ENCODE assay signal across 33 cellular contexts in the genomic region with DNA sequence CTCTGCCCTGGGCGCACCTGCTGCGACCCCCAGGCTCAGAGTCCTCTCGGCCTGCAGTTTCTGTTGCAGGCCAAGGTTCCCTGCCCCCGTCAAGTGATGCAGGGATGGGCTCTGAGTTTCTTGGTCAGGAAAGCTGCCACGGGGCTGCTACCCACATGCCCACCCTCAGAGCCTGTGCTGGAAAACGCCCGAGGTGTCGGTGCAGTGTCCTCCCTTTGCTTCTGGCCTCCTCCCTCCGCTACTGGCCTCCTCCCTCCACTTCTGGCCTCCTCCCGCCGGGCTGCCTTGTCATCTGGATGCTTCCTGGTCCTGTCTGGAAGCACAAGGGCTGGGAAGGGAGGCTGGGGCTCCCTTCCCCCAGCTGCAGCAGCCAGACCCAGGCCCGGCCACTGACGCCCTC.
"Had no signal": no experiment of that assay in that cellular context is flagged by ENCODE, and none has a peak within 500 bp of the region (broad histone marks: within the 10 kb centered on the region; RNA-seq: fewer than 3 reads in every experiment).

No MANE protein-coding gene starts in this region.

- H3K27me3 Mint-ChIP-seq: activated B cell treated with CpG ODN at 0.5 μM for 24 hours; activated CD4-positive, alpha-beta T cell treated with anti-CD3 and anti-CD28 coated beads, Interleukin-2, amount 10 ng/mL, durations not matched to agents 24 days and 14 days; activated CD8-positive, alpha-beta T cell treated with anti-CD3 and anti-CD28 coated beads for 36 hours; activated naive CD4-positive, alpha-beta T cell treated with anti-CD3 and anti-CD28 coated beads, Interleukin-2, amount 50 U/mL, for 24 hours; activated naive CD8-positive, alpha-beta T cell; activated naive CD8-positive, alpha-beta T cell treated with anti-CD3 and anti-CD28 coated beads, Interleukin-2, amount 10 ng/mL, durations not matched to agents 7 days and 5 days had no signal

- H3K9me3 ChIP-seq: ascending aorta, breast epithelium had no signal

- H3K36me3 Mint-ChIP-seq: activated CD4-positive, alpha-beta memory T cell treated with anti-CD3 and anti-CD28 coated beads for 36 hours; activated naive CD4-positive, alpha-beta T cell treated with anti-CD3 and anti-CD28 coated beads, Interleukin-2, amount 10 ng/mL, durations not matched to agents 7 days and 5 days; activated naive CD4-positive, alpha-beta T cell treated with anti-CD3 and anti-CD28 coated beads, Interleukin-2, amount 50 U/mL, for 24 hours; activated naive CD8-positive, alpha-beta T cell; activated naive CD8-positive, alpha-beta T cell treated with anti-CD3 and anti-CD28 coated beads, Interleukin-2, amount 10 ng/mL, durations not matched to agents 7 days and 5 days had no signal

- H3K27ac Mint-ChIP-seq: activated B cell treated with CpG ODN at 0.5 μM for 24 hours; activated CD4-positive, alpha-beta memory T cell treated with anti-CD3 and anti-CD28 coated beads for 36 hours; activated CD4-positive, alpha-beta T cell treated with anti-CD3 and anti-CD28 coated beads, Interleukin-2, amount 10 ng/mL, durations not matched to agents 24 days and 14 days; activated CD8-positive, alpha-beta T cell treated with anti-CD3 and anti-CD28 coated beads for 36 hours; activated naive CD4-positive, alpha-beta T cell treated with anti-CD3 and anti-CD28 coated beads, Interleukin-2, amount 10 ng/mL, durations not matched to agents 7 days and 5 days; activated naive CD4-positive, alpha-beta T cell treated with anti-CD3 and anti-CD28 coated beads, Interleukin-2, amount 50 U/mL, for 24 hours; activated naive CD8-positive, alpha-beta T cell; activated naive CD8-positive, alpha-beta T cell treated with anti-CD3 and anti-CD28 coated beads, Interleukin-2, amount 10 ng/mL, durations not matched to agents 7 days and 5 days; activated naive CD8-positive, alpha-beta T cell treated with anti-CD3 and anti-CD28 coated beads, Interleukin-2, amount 50 U/mL, for 24 hours; activated T-cell treated with anti-CD3 and anti-CD28 coated beads, Interleukin-2, amount 50 U/mL, for 72 hours; activated T-helper 1 cell treated with anti-CD3 and anti-CD28 coated beads, Interleukin-12 subunit alpha, Interleukin-12 subunit beta, Interleukin-2, Interleukin-4 antibody, amounts not matched to agents 30 ng/mL and 10 ng/mL and 1 ng/mL, durations not matched to agents 14 hours and 24 hours and 36 hours; activated T-helper 2 cell treated with anti-CD3 and anti-CD28 coated beads, Interferon-gamma antibody, Interleukin-2, Interleukin-4, amounts not matched to agents 10 μg/mL and 5 μg/mL and 100 μg/mL, durations not matched to agents 14 hours and 24 hours and 36 hours; T-helper 1 cell treated with Interleukin-12 subunit alpha and Interleukin-12 subunit beta and Interleukin-4 antibody, amounts not matched to agents 30 μg/mL and 1 μg/mL, for 36 hours; T-helper 2 cell treated with Interferon-gamma antibody and Interleukin-4, amounts not matched to agents 5 μg/mL and 100 μg/mL, for 36 hours had no signal

- H3K27me3 ChIP-seq: ascending aorta, brain microvascular endothelial cell had no signal

- H3K4me3 Mint-ChIP-seq: activated B cell treated with CpG ODN at 0.5 μM for 24 hours; activated CD4-positive, alpha-beta memory T cell treated with anti-CD3 and anti-CD28 coated beads for 36 hours; activated CD4-positive, alpha-beta T cell treated with anti-CD3 and anti-CD28 coated beads, Interleukin-2, amount 10 ng/mL, durations not matched to agents 24 days and 14 days; activated CD8-positive, alpha-beta T cell treated with anti-CD3 and anti-CD28 coated beads for 36 hours; activated naive CD4-positive, alpha-beta T cell treated with anti-CD3 and anti-CD28 coated beads, Interleukin-2, amount 10 ng/mL, durations not matched to agents 7 days and 5 days; activated naive CD4-positive, alpha-beta T cell treated with anti-CD3 and anti-CD28 coated beads, Interleukin-2, amount 50 U/mL, for 24 hours; activated naive CD8-positive, alpha-beta T cell; activated naive CD8-positive, alpha-beta T cell treated with anti-CD3 and anti-CD28 coated beads, Interleukin-2, amount 10 ng/mL, durations not matched to agents 7 days and 5 days; activated naive CD8-positive, alpha-beta T cell treated with anti-CD3 and anti-CD28 coated beads, Interleukin-2, amount 50 U/mL, for 24 hours; activated T-cell treated with anti-CD3 and anti-CD28 coated beads, Interleukin-2, amount 50 U/mL, for 4 hours; activated T-cell treated with anti-CD3 and anti-CD28 coated beads, Interleukin-2, amount 50 U/mL, for 72 hours; activated T-helper 1 cell treated with anti-CD3 and anti-CD28 coated beads, Interleukin-12 subunit alpha, Interleukin-12 subunit beta, Interleukin-2, Interleukin-4 antibody, amounts not matched to agents 30 ng/mL and 10 ng/mL and 1 ng/mL, durations not matched to agents 14 hours and 24 hours and 36 hours; T-helper 1 cell treated with Interleukin-12 subunit alpha and Interleukin-12 subunit beta and Interleukin-4 antibody, amounts not matched to agents 30 μg/mL and 1 μg/mL, for 36 hours; T-helper 2 cell treated with Interferon-gamma antibody and Interleukin-4, amounts not matched to agents 5 μg/mL and 100 μg/mL, for 36 hours had no signal

- H3K4me1 ChIP-seq: breast epithelium had no signal

- H3K4me3 ChIP-seq: ascending aorta, breast epithelium had no signal

- H3K4me1 Mint-ChIP-seq: activated B cell treated with CpG ODN at 0.5 μM for 24 hours; activated CD4-positive, alpha-beta T cell treated with anti-CD3 and anti-CD28 coated beads, Interleukin-2, amount 10 ng/mL, durations not matched to agents 24 days and 14 days; activated naive CD4-positive, alpha-beta T cell treated with anti-CD3 and anti-CD28 coated beads, Interleukin-2, amount 10 ng/mL, durations not matched to agents 7 days and 5 days; activated naive CD4-positive, alpha-beta T cell treated with anti-CD3 and anti-CD28 coated beads, Interleukin-2, amount 50 U/mL, for 24 hours; activated naive CD8-positive, alpha-beta T cell treated with anti-CD3 and anti-CD28 coated beads, Interleukin-2, amount 10 ng/mL, durations not matched to agents 7 days and 5 days; activated naive CD8-positive, alpha-beta T cell treated with anti-CD3 and anti-CD28 coated beads, Interleukin-2, amount 50 U/mL, for 24 hours had no signal

- H3K27ac ChIP-seq: brain microvascular endothelial cell, breast epithelium, VCaP had no signal

- DNase-seq: activated B cell treated with CpG ODN at 0.5 μM for 24 hours; activated CD4-positive, alpha-beta memory T cell treated with anti-CD3 and anti-CD28 coated beads for 36 hours; activated CD4-positive, alpha-beta T cell treated with anti-CD3 and anti-CD28 coated beads for 4 hours; activated CD4-positive, alpha-beta T cell treated with anti-CD3 and anti-CD28 coated beads, Interleukin-2, amount 10 ng/mL, durations not matched to agents 24 days and 14 days; activated CD4-positive, alpha-beta T cell treated with anti-CD3 and anti-CD28 coated beads, Interleukin-2, amount 50 U/mL, for 1 hour; activated CD4-positive, alpha-beta T cell treated with anti-CD3 and anti-CD28 coated beads, Interleukin-2, amount 50 U/mL, for 4 hours; activated CD4-positive, CD25-positive, alpha-beta regulatory T cell treated with anti-CD3 and anti-CD28 coated beads, Interleukin-2, amount 50 U/mL, for 72 hours; activated CD8-positive, alpha-beta memory T cell treated with anti-CD3 and anti-CD28 coated beads, Interleukin-2, amount 50 U/mL, for 4 hours; activated CD8-positive, alpha-beta T cell treated with anti-CD3 and anti-CD28 coated beads for 36 hours; activated effector memory CD4-positive, alpha-beta T cell treated with Interleukin-2 at 50 U/mL for 16 hours; activated gamma-delta T cell; activated naive CD4-positive, alpha-beta T cell treated with anti-CD3 and anti-CD28 coated beads, Interleukin-2, amount 10 ng/mL, durations not matched to agents 7 days and 5 days; activated naive CD4-positive, alpha-beta T cell treated with Interleukin-2 at 50 U/mL for 16 hours; activated naive CD8-positive, alpha-beta T cell treated with anti-CD3 and anti-CD28 coated beads, Interleukin-2, amount 10 ng/mL, durations not matched to agents 7 days and 5 days; activated naive CD8-positive, alpha-beta T cell treated with anti-CD3 and anti-CD28 coated beads, Interleukin-2, amount 50 U/mL, for 24 hours; activated T-cell treated with anti-CD3 and anti-CD28 coated beads for 4 hours; activated T-cell treated with anti-CD3 and anti-CD28 coated beads, Interleukin-2, amount 50 U/mL, for 1 hour; activated T-cell treated with anti-CD3 and anti-CD28 coated beads, Interleukin-2, amount 50 U/mL, for 4 hours; activated T-cell treated with anti-CD3 and anti-CD28 coated beads, Interleukin-2, amount 50 U/mL, for 72 hours; brain microvascular endothelial cell; central memory CD4-positive, alpha-beta T cell; T-helper 1 cell; T-helper 2 cell; T-helper 9 cell had no signal

- ATAC-seq: activated CD8-positive, alpha-beta T cell treated with anti-CD3 and anti-CD28 coated beads for 36 hours; activated naive CD8-positive, alpha-beta T cell treated with anti-CD3 and anti-CD28 coated beads, Interleukin-2, amount 50 U/mL, for 24 hours; activated T-cell treated with anti-CD3 and anti-CD28 coated beads, Interleukin-2, amount 50 U/mL, for 4 hours; activated T-cell treated with anti-CD3 and anti-CD28 coated beads, Interleukin-2, amount 50 U/mL, for 72 hours had no signal

- H3K36me3 ChIP-seq: brain microvascular endothelial cell, breast epithelium had no signal

- H3K9me3 Mint-ChIP-seq: activated B cell treated with CpG ODN at 0.5 μM for 24 hours; activated CD4-positive, alpha-beta memory T cell treated with anti-CD3 and anti-CD28 coated beads for 36 hours; activated CD4-positive, alpha-beta T cell treated with anti-CD3 and anti-CD28 coated beads, Interleukin-2, amount 10 ng/mL, durations not matched to agents 24 days and 14 days; activated CD8-positive, alpha-beta T cell treated with anti-CD3 and anti-CD28 coated beads for 36 hours; activated naive CD4-positive, alpha-beta T cell treated with anti-CD3 and anti-CD28 coated beads, Interleukin-2, amount 10 ng/mL, durations not matched to agents 7 days and 5 days; activated naive CD4-positive, alpha-beta T cell treated with anti-CD3 and anti-CD28 coated beads, Interleukin-2, amount 50 U/mL, for 24 hours; activated naive CD8-positive, alpha-beta T cell treated with anti-CD3 and anti-CD28 coated beads, Interleukin-2, amount 10 ng/mL, durations not matched to agents 7 days and 5 days; activated naive CD8-positive, alpha-beta T cell treated with anti-CD3 and anti-CD28 coated beads, Interleukin-2, amount 50 U/mL, for 24 hours; activated T-cell treated with anti-CD3 and anti-CD28 coated beads, Interleukin-2, amount 50 U/mL, for 4 hours; activated T-cell treated with anti-CD3 and anti-CD28 coated beads, Interleukin-2, amount 50 U/mL, for 72 hours; activated T-helper 1 cell treated with anti-CD3 and anti-CD28 coated beads, Interleukin-12 subunit alpha, Interleukin-12 subunit beta, Interleukin-2, Interleukin-4 antibody, amounts not matched to agents 30 ng/mL and 10 ng/mL and 1 ng/mL, durations not matched to agents 14 hours and 24 hours and 36 hours; activated T-helper 2 cell treated with anti-CD3 and anti-CD28 coated beads, Interferon-gamma antibody, Interleukin-2, Interleukin-4, amounts not matched to agents 10 μg/mL and 5 μg/mL and 100 μg/mL, durations not matched to agents 14 hours and 24 hours and 36 hours; T-helper 1 cell treated with Interleukin-12 subunit alpha and Interleukin-12 subunit beta and Interleukin-4 antibody, amounts not matched to agents 30 μg/mL and 1 μg/mL, for 36 hours; T-helper 2 cell treated with Interferon-gamma antibody and Interleukin-4, amounts not matched to agents 5 μg/mL and 100 μg/mL, for 36 hours had no signal
